ENCODE assay signal across 1 cellular context in the genomic region with DNA sequence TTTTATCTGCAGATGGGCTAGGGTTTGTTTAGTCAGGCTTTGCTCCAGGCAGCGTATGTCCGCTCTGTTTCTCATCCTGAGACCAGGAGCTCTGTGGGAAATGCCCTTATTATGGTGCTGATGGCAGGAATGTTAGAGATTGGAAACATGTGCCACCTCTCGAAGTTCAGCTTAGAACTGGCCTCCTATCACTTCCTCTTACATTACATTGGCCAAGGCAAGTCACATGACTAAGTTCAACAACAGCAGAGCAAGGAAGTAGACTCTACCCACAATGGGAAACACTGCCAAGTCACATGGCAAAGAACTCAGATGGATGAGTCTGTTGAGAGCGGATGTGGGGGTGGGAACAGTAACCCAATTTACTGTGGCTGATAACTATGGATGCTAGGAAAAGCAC.
TF ChIP-seq lines count a peak whose summit lies in the region.

No MANE protein-coding gene starts in this region.

TF ChIP-seq in GM23338, 12 proteins besides CTCF, POLR2A, EP300 and RAD21:
- TF ChIP-seq ZNF462 (CRISPR knock-in tag; IDR thresholded peaks at IDR 0.05) (no peak), CREB1 (CRISPR knock-in tag; IDR thresholded peaks at IDR 0.05; ENCODE audit: low read depth) (no peak), ZNF114 (CRISPR knock-in tag; IDR thresholded peaks at IDR 0.05) (no peak), ZNF331 (CRISPR knock-in tag; IDR thresholded peaks at IDR 0.05; ENCODE audit: low read depth) (no peak), NANOG (IDR thresholded peaks at IDR 0.05; ENCODE audit: borderline replicate concordance) (no peak), POLR2AphosphoS5 (IDR thresholded peaks at IDR 0.05; ENCODE audit: low read depth) (no peak)
- TF ChIP-seq, protein P1, sequence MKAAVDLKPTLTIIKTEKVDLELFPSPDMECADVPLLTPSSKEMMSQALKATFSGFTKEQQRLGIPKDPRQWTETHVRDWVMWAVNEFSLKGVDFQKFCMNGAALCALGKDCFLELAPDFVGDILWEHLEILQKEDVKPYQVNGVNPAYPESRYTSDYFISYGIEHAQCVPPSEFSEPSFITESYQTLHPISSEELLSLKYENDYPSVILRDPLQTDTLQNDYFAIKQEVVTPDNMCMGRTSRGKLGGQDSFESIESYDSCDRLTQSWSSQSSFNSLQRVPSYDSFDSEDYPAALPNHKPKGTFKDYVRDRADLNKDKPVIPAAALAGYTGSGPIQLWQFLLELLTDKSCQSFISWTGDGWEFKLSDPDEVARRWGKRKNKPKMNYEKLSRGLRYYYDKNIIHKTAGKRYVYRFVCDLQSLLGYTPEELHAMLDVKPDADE (IDR thresholded peaks at IDR 0.05), result no peak
